ENCODE assay signal across 1 cellular context in genomic region chr10:110304780-110305421, GRCh38.
A peak's percentile ranks its signal among the peaks of the same experiment; 100 is the strongest.
TF ChIP-seq lines count a peak whose summit lies in the region.

SMNDC1 (minus strand) TSS chr10:110304920; CDS start chr10:110303587, 1,333 bp downstream.

TF ChIP-seq in GM12878, 131 proteins besides CTCF, POLR2A, EP300 and RAD21 (continued from another document and continues in another):
- TF ChIP-seq FOXM1 (IDR thresholded peaks at IDR 0.05; ENCODE audit: low read depth, low read length) (no peak), IKZF2 (IDR thresholded peaks at IDR 0.05) (peak; percentile 81 to 86), PML (IDR thresholded peaks at IDR 0.05; ENCODE audit: low read length) (peak; percentile 79; the same call in 1 of the 2 replicates), BCL3 (IDR thresholded peaks at IDR 0.05; ENCODE audit: borderline replicate concordance, insufficient read depth, low read depth, low read length, poor library complexity, severe bottlenecking) (no peak), ZBTB4 (CRISPR knock-in tag; IDR thresholded peaks at IDR 0.05) (no peak), NR2C2 (IDR thresholded peaks at IDR 0.05; ENCODE audit: borderline replicate concordance, control insufficient read depth, insufficient read length, low read depth) (no peak), CEBPB (IDR thresholded peaks at IDR 0.05; ENCODE audit: borderline replicate concordance in 1 of 2, low read depth in 2 of 2, low read length in 2 of 2) (no peak), CEBPZ (IDR thresholded peaks at IDR 0.05; ENCODE audit: low read depth, low read length) (no peak), IRF3 (IDR thresholded peaks at IDR 0.05) (no peak), NFYA (IDR thresholded peaks at IDR 0.05; ENCODE audit: borderline replicate concordance, low read depth, low read length) (no peak), ZBTB40 (IDR thresholded peaks at IDR 0.05; ENCODE audit: borderline replicate concordance) (peak; percentile 74; the same call in 1 of the 2 replicates), USF1 (IDR thresholded peaks at IDR 0.05; ENCODE audit: borderline replicate concordance, extremely low read length, insufficient read depth, low read depth, low read length) (peak; percentile 88), YBX1 (IDR thresholded peaks at IDR 0.05) (no peak), NKRF (conservative IDR thresholded peaks at IDR 0.05) (no peak), SP1 (IDR thresholded peaks at IDR 0.05; ENCODE audit: low read depth, low read length) (peak; percentile 37), RBBP5 (conservative IDR thresholded peaks at IDR 0.05) (0 out of 2 replicates have a peak, but pooled peaks have one; percentile 6), SKIL (IDR thresholded peaks at IDR 0.05; ENCODE audit: low read depth, poor library complexity, severe bottlenecking) (no peak), CHD4 (IDR thresholded peaks at IDR 0.05) (no peak), CUX1 (IDR thresholded peaks at IDR 0.05; ENCODE audit: insufficient replicate concordance, low read depth, low read length) (no peak), TCF12 (IDR thresholded peaks at IDR 0.05; ENCODE audit: low read depth, low read length) (no peak; the same call in 1 of the 2 replicates), POLR2AphosphoS5 (IDR thresholded peaks at IDR 0.05; ENCODE audit: low read length) (peak; percentile 95), ZNF24 (IDR thresholded peaks at IDR 0.05) (no peak), PAX5 (IDR thresholded peaks at IDR 0.05; ENCODE audit: borderline replicate concordance, low read depth, low read length) (no peak; the same call in 1 of the 2 replicates), RCOR1 (conservative IDR thresholded peaks at IDR 0.05; ENCODE audit: low read depth, low read length) (peak; percentile 64; the same call in 1 of the 2 replicates), ELK1 (IDR thresholded peaks at IDR 0.05; ENCODE audit: low read depth, low read length) (0 out of 2 replicates have a peak, but pooled peaks have one; percentile 18)
